Comparison of ENCODE assay signal across 13 cellular contexts in genomic region chr6:4901256-4902061, GRCh38.
A peak's percentile ranks its signal among the peaks of the same experiment; 100 is the strongest.
DNase-seq lines count a peak whose midpoint lies in the region; ATAC-seq, FAIRE-seq and TF ChIP-seq lines count a peak whose summit lies in the region.
"Had no signal": no experiment of that assay in that cellular context is flagged by ENCODE, and none has a peak within 500 bp of the region (broad histone marks: within the 10 kb centered on the region; RNA-seq: fewer than 3 reads in every experiment).

No MANE protein-coding gene starts in this region.

- H3K23ac ChIP-seq in mesenchymal stem cell (ENCODE audit: low read length in 2 of 2) = no peak overlapping the region

- no peak overlapping the region for H2BK120ac ChIP-seq in mesenchymal stem cell (ENCODE audit: low read depth, low read length)

- H3K18ac ChIP-seq in mesenchymal stem cell (ENCODE audit: low read depth in 1 of 2, low read length in 2 of 2) = no peak overlapping the region

- no peak overlapping the region for H3K4me3 ChIP-seq in lower lobe of right lung
- no peak overlapping the region for H3K4me3 ChIP-seq in mesenchymal stem cell (ENCODE audit: insufficient read depth in 1 of 2, low read depth in 1 of 2, low read length in 2 of 2)
- H3K4me3 ChIP-seq: tibial artery had no signal

- peak; percentile 17 for FAIRE-seq in GM12892 (lab: Jason Lieb, UNC)
- FAIRE-seq in RCC 7860 (lab: Jason Lieb, UNC) = no peak

- no peak overlapping the region for H3K4ac ChIP-seq in mesenchymal stem cell (ENCODE audit: low read depth in 1 of 2, low read length in 2 of 2)

- TF ChIP-seq CTCF in lower lobe of right lung (IDR thresholded peaks at IDR 0.05) = no peak

- H3K27ac ChIP-seq in lower lobe of right lung = no peak overlapping the region
- no peak overlapping the region for H3K27ac ChIP-seq in mesenchymal stem cell (ENCODE audit: low read length, poor library complexity, severe bottlenecking)
- H3K27ac ChIP-seq: tibial artery had no signal

- H4K8ac ChIP-seq in mesenchymal stem cell (ENCODE audit: low read length) = no peak overlapping the region

- no peak overlapping the region for H3K9ac ChIP-seq in mesenchymal stem cell (ENCODE audit: low read length)

- H2BK12ac ChIP-seq in mesenchymal stem cell (ENCODE audit: low read length in 2 of 2) = no peak overlapping the region

- no peak overlapping the region for H2AK5ac ChIP-seq in mesenchymal stem cell (ENCODE audit: low read length, severe bottlenecking)

- H4K91ac ChIP-seq in mesenchymal stem cell (ENCODE audit: low read length) = no peak overlapping the region

- DNase-seq in GM12892 (ENCODE audit: insufficient read length) (no peak), lower lobe of right lung (no peak), cerebellar cortex (ENCODE audit: low spot score) (no peak), DMS79 (lab: John Stamatoyannopoulos, UW) (no peak), RCC 7860 (ENCODE audit: low spot score) (no peak), mesenchymal stem cell (no peak)
- DNase-seq: activated CD4-positive, alpha-beta T cell treated with anti-CD3 and anti-CD28 coated beads for 48 hours; CD4-positive, alpha-beta memory T cell; effector memory CD4-positive, alpha-beta T cell; stimulated activated CD4-positive, alpha-beta T cell treated with anti-CD3 and anti-CD28 coated beads, Interleukin-4, amount 100 ng/mL, for 1 hour; tibial artery had no signal

- no peaks in the 10 kb centered on the region for H3K27me3 ChIP-seq in lower lobe of right lung (ENCODE audit: low read depth)
- H3K27me3 ChIP-seq in mesenchymal stem cell (ENCODE audit: control insufficient read depth in 1 of 2, insufficient read depth in 1 of 2, low read length in 2 of 2) = no peaks in the 10 kb centered on the region
- H3K27me3 ChIP-seq: tibial artery had no signal

- 95% methylated on average over 7 of the region's 10 CpGs for WGBS in mesenchymal stem cell

- H3K14ac ChIP-seq in mesenchymal stem cell (ENCODE audit: low read length in 2 of 2) = no peak overlapping the region

- intact Hi-C loops in lower lobe of right lung (cut with DNase I) = no loop called here

- no peak for TF ChIP-seq POLR2A in GM12892 (IDR thresholded peaks at IDR 0.05; ENCODE audit: low read depth, low read length)

- H2BK15ac ChIP-seq in mesenchymal stem cell (ENCODE audit: low read depth, poor library complexity, severe bottlenecking) = no peak overlapping the region

- H3K36me3 ChIP-seq in lower lobe of right lung (peaks cover 10% of the 10 kb centered on the region), mesenchymal stem cell (ENCODE audit: control insufficient read depth in 1 of 2, insufficient read depth in 2 of 2, low read depth in 1 of 2, low read length in 2 of 2) (peaks cover 25 to 46% of the 10 kb centered on the region in 2 experiments)

- H3K9me3 ChIP-seq in lower lobe of right lung (no peaks in the 10 kb centered on the region), mesenchymal stem cell (ENCODE audit: control insufficient read depth, low read length) (no peaks in the 10 kb centered on the region)
- H3K9me3 ChIP-seq: tibial artery had no signal

- H2BK5ac ChIP-seq in mesenchymal stem cell (ENCODE audit: low read depth, low read length, poor library complexity, severe bottlenecking) = no peak overlapping the region

- H3K4me2 ChIP-seq in mesenchymal stem cell (ENCODE audit: low read length, poor library complexity, severe bottlenecking) = no peak overlapping the region

- no peak overlapping the region for H2AFZ ChIP-seq in mesenchymal stem cell (ENCODE audit: low read depth, low read length)

- ATAC-seq in GM21528 (IDR thresholded peaks at IDR 0.05; ENCODE audit: low FRiP score, unreplicated experiment) (peak; percentile 60), HG03571 (IDR thresholded peaks at IDR 0.05; ENCODE audit: unreplicated experiment) (peak; percentile 78), lower lobe of right lung (peak; percentile 65 to 72)

- H3K79me1 ChIP-seq in mesenchymal stem cell (replicated peaks; ENCODE audit: low read length, poor library complexity, severe bottlenecking) = peaks cover 50% of the 10 kb centered on the region

- H3K4me1 ChIP-seq in lower lobe of right lung (peaks cover 15% of the 10 kb centered on the region), mesenchymal stem cell (ENCODE audit: control insufficient read depth, insufficient read depth, low read depth, low read length) (peaks cover 1% of the 10 kb centered on the region)
